30 cellular contexts compared by ENCODE assay signal in the genomic region with DNA sequence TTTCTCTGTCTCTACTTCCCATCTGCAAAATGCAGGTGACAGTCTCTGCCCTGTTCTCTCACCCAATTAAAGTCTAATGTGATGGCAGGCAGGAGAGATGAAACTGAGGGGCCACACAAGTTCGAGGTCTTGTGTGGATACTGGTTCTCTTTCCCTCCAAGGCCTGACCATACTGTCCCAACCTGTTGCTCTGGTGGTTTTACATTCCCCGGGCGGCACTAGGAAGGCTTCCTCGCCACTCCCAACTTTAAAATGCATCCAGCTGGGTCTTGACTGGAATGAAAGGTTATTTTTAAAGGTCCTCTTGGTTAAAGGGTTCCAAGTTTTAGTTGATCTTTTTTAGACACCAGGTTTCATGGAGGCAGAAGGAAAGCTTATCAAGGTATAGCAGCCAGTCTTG. TPM values are rescaled to one million over a fixed set of nuclear protein-coding genes. Genes with fewer than 3 reads are reported as not detected.
"Had no signal": no experiment of that assay in that cellular context is flagged by ENCODE, and none has a peak within 500 bp of the region (broad histone marks: within the 10 kb centered on the region; RNA-seq: fewer than 3 reads in every experiment).

No MANE protein-coding gene starts in this region.

- H3K27ac ChIP-seq: ascending aorta, body of pancreas, Peyer's patch had no signal

- H3K4me1 ChIP-seq: ascending aorta had no signal

- H3K27ac Mint-ChIP-seq: activated CD4-positive, alpha-beta memory T cell treated with anti-CD3 and anti-CD28 coated beads, Interleukin-2, amount 10 ng/mL, durations not matched to agents 7 days and 5 days; activated naive CD8-positive, alpha-beta T cell treated with anti-CD3 and anti-CD28 coated beads, Interleukin-2, amount 50 U/mL, for 24 hours; T-helper 17 cell had no signal

- H3K4me3 Mint-ChIP-seq: activated CD4-positive, alpha-beta memory T cell treated with anti-CD3 and anti-CD28 coated beads, Interleukin-2, amount 10 ng/mL, durations not matched to agents 7 days and 5 days; activated naive CD8-positive, alpha-beta T cell treated with anti-CD3 and anti-CD28 coated beads, Interleukin-2, amount 50 U/mL, for 24 hours; T-helper 17 cell had no signal

- H3K36me3 Mint-ChIP-seq: activated naive CD4-positive, alpha-beta T cell treated with anti-CD3 and anti-CD28 coated beads, Interleukin-2, amount 50 U/mL, for 72 hours had no signal

- H3K27me3 ChIP-seq: ascending aorta, body of pancreas, Peyer's patch had no signal

- H3K9me3 Mint-ChIP-seq: activated CD4-positive, alpha-beta memory T cell treated with anti-CD3 and anti-CD28 coated beads, Interleukin-2, amount 10 ng/mL, durations not matched to agents 7 days and 5 days; activated naive CD4-positive, alpha-beta T cell treated with anti-CD3 and anti-CD28 coated beads, Interleukin-2, amount 50 U/mL, for 72 hours had no signal

- ATAC-seq: activated naive CD4-positive, alpha-beta T cell treated with anti-CD3 and anti-CD28 coated beads, Interleukin-2, amount 50 U/mL, for 72 hours; activated naive CD8-positive, alpha-beta T cell treated with anti-CD3 and anti-CD28 coated beads, Interleukin-2, amount 50 U/mL, for 24 hours; body of pancreas; T-helper 17 cell had no signal

- H3K27me3 Mint-ChIP-seq: T-helper 17 cell had no signal

- DNase-seq: activated CD4-positive, alpha-beta memory T cell treated with anti-CD3 and anti-CD28 coated beads, Interleukin-2, amount 10 ng/mL, durations not matched to agents 7 days and 5 days; activated CD4-positive, alpha-beta T cell treated with anti-CD3 and anti-CD28 coated beads, Interleukin-2, amount 50 U/mL, for 1 hour; activated CD4-positive, CD25-positive, alpha-beta regulatory T cell; activated CD8-positive, alpha-beta memory T cell treated with anti-CD3 and anti-CD28 coated beads, Interleukin-2, amount 50 U/mL, for 48 hours; activated naive CD4-positive, alpha-beta T cell treated with Interleukin-2 at 50 U/mL for 16 hours; activated naive CD8-positive, alpha-beta T cell treated with anti-CD3 and anti-CD28 coated beads, Interleukin-2, amount 50 U/mL, for 24 hours; activated T-cell treated with anti-CD3 and anti-CD28 coated beads, Interleukin-2, amount 50 U/mL, for 1 hour; amniotic stem cell; central memory CD4-positive, alpha-beta T cell; KBM-7; NCI-H1092 treated with DMSO at 0.1 percent for 48 hours; NCI-H1417 treated with DMSO at 0.1 percent for 48 hours; NCI-H1694; NCI-H2029; NCI-H2107; NCI-H2171 treated with DMSO at 0.1 percent for 48 hours; NCI-H226; NCI-H526; NCI-H82; NK-92 treated with Interleukin-12 subunit alpha and Interleukin-12 subunit beta, amount 100 ng/mL, for 24 hours; Peyer's patch; SHP77 treated with DMSO at 0.1 percent for 48 hours; T-helper 17 cell; T-helper 9 cell had no signal

- H3K9me3 ChIP-seq: ascending aorta, body of pancreas, Peyer's patch had no signal

- H3K4me3 ChIP-seq: ascending aorta, body of pancreas, Peyer's patch had no signal

- H3K36me3 ChIP-seq: ascending aorta, Peyer's patch had no signal

RNA-seq across cellular contexts. Expression of gene FSD2, which starts 40.8 kb away (rescaled TPM):
- total RNA-seq: activated CD4-positive, alpha-beta memory T cell treated with anti-CD3 and anti-CD28 coated beads, Interleukin-2, amount 10 ng/mL, durations not matched to agents 7 days and 5 days; activated naive CD4-positive, alpha-beta T cell treated with anti-CD3 and anti-CD28 coated beads, Interleukin-2, amount 50 U/mL, for 72 hours; ascending aorta; bronchial epithelial cell; MCF 10A; NCI-H460; Peyer's patch; T-helper 17 cell had no signal
